Comparison of ENCODE assay signal across 19 cellular contexts in genomic region chr14:96576359-96576758, GRCh38.
"Had no signal": no experiment of that assay in that cellular context is flagged by ENCODE, and none has a peak within 500 bp of the region (broad histone marks: within the 10 kb centered on the region; RNA-seq: fewer than 3 reads in every experiment).

No MANE protein-coding gene starts in this region.

- H3K4me3 ChIP-seq: body of pancreas, colonic mucosa, lung, ovary, right lobe of liver, smooth muscle cell, tibial nerve, vagina had no signal

- H3K4me2 ChIP-seq: smooth muscle cell had no signal

- H3K9me3 Mint-ChIP-seq: activated naive CD8-positive, alpha-beta T cell treated with anti-CD3 and anti-CD28 coated beads for 36 hours; activated T-cell treated with anti-CD3 and anti-CD28 coated beads, Interleukin-2, amount 50 U/mL, for 72 hours had no signal

- H3K36me3 ChIP-seq: colonic mucosa, ovary, vagina had no signal

- H3K27me3 ChIP-seq: body of pancreas, colonic mucosa, ovary, right lobe of liver, tibial nerve, vagina had no signal

- H3K27me3 Mint-ChIP-seq: activated naive CD8-positive, alpha-beta T cell treated with anti-CD3 and anti-CD28 coated beads for 36 hours had no signal

- H3K27ac Mint-ChIP-seq: activated naive CD8-positive, alpha-beta T cell treated with anti-CD3 and anti-CD28 coated beads for 36 hours; activated T-cell treated with anti-CD3 and anti-CD28 coated beads, Interleukin-2, amount 50 U/mL, for 72 hours had no signal

- H3K4me3 Mint-ChIP-seq: activated naive CD8-positive, alpha-beta T cell treated with anti-CD3 and anti-CD28 coated beads for 36 hours; activated T-cell treated with anti-CD3 and anti-CD28 coated beads, Interleukin-2, amount 50 U/mL, for 72 hours had no signal

- ATAC-seq: activated CD4-positive, CD25-positive, alpha-beta regulatory T cell treated with anti-CD3 and anti-CD28 coated beads, Interleukin-2, amount 50 U/mL, for 24 hours; activated T-cell treated with anti-CD3 and anti-CD28 coated beads, Interleukin-2, amount 50 U/mL, for 72 hours; body of pancreas; esophagus mucosa; right lobe of liver had no signal

- H3K9me3 ChIP-seq: body of pancreas, colonic mucosa, ovary, right lobe of liver, tibial nerve, vagina had no signal

- DNase-seq: activated CD4-positive, alpha-beta T cell treated with anti-CD3 and anti-CD28 coated beads, Interleukin-2, amount 50 U/mL, for 48 hours; activated naive CD8-positive, alpha-beta T cell treated with anti-CD3 and anti-CD28 coated beads for 36 hours; activated T-cell treated with anti-CD3 and anti-CD28 coated beads, Interleukin-2, amount 50 U/mL, for 72 hours; amygdala; body of pancreas; caudate nucleus; colonic mucosa; islet precursor cell; midbrain; ovary; right lobe of liver; stimulated activated CD4-positive, alpha-beta T cell treated with anti-CD3 and anti-CD28 coated beads, Interleukin-4, amount 100 ng/mL, for 4 hours; stimulated activated CD8-positive, alpha-beta memory T cell treated with anti-CD3 and anti-CD28 coated beads, Interleukin-4, amount 100 ng/mL, for 48 hours had no signal

- H3K27ac ChIP-seq: body of pancreas, colonic mucosa, ovary, right lobe of liver, tibial nerve, vagina had no signal

- H3K4me1 ChIP-seq: colonic mucosa had no signal
